ENCODE assay signal across 14 cellular contexts in genomic region chr21:44521301-44521927, GRCh38. TPM values are rescaled to one million over a fixed set of nuclear protein-coding genes. Genes with fewer than 3 reads are reported as not detected.
"Had no signal": no experiment of that assay in that cellular context is flagged by ENCODE, and none has a peak within 500 bp of the region (broad histone marks: within the 10 kb centered on the region; RNA-seq: fewer than 3 reads in every experiment).

No MANE protein-coding gene starts in this region.

- DNase-seq: activated CD4-positive, alpha-beta T cell treated with anti-CD3 and anti-CD28 coated beads, Interleukin-2, amount 10 ng/mL, durations not matched to agents 7 days and 5 days; activated CD8-positive, alpha-beta memory T cell treated with anti-CD3 and anti-CD28 coated beads for 24 hours; brain microvascular endothelial cell; cerebellar nuclear complex; dermis blood vessel endothelial cell; erythroblast; immature natural killer cell; SW 1271 had no signal

- H3K9me3 ChIP-seq: ovary, tibial nerve had no signal

- H3K36me3 Mint-ChIP-seq: activated naive CD8-positive, alpha-beta T cell; immature natural killer cell had no signal

- H3K27ac Mint-ChIP-seq: activated CD4-positive, alpha-beta T cell treated with anti-CD3 and anti-CD28 coated beads, Interleukin-2, amount 10 ng/mL, durations not matched to agents 7 days and 5 days; activated naive CD8-positive, alpha-beta T cell; immature natural killer cell; T-helper 2 cell treated with Interferon-gamma antibody and Interleukin-4, amounts not matched to agents 5 μg/mL and 100 μg/mL, for 36 hours had no signal

- H3K4me3 Mint-ChIP-seq: activated CD4-positive, alpha-beta T cell treated with anti-CD3 and anti-CD28 coated beads, Interleukin-2, amount 10 ng/mL, durations not matched to agents 7 days and 5 days; activated naive CD8-positive, alpha-beta T cell; immature natural killer cell; neural crest cell; T-helper 2 cell treated with Interferon-gamma antibody and Interleukin-4, amounts not matched to agents 5 μg/mL and 100 μg/mL, for 36 hours had no signal

- H3K36me3 ChIP-seq: brain microvascular endothelial cell, ovary, tibial nerve had no signal

- H3K27me3 Mint-ChIP-seq: activated CD4-positive, alpha-beta T cell treated with anti-CD3 and anti-CD28 coated beads, Interleukin-2, amount 10 ng/mL, durations not matched to agents 7 days and 5 days; activated naive CD8-positive, alpha-beta T cell had no signal

- H3K4me3 ChIP-seq: ovary, tibial nerve had no signal

- H3K4me1 ChIP-seq: tibial nerve had no signal

- H3K4me1 Mint-ChIP-seq: activated CD4-positive, alpha-beta T cell treated with anti-CD3 and anti-CD28 coated beads, Interleukin-2, amount 10 ng/mL, durations not matched to agents 7 days and 5 days; immature natural killer cell; neural crest cell had no signal

- H3K9me3 Mint-ChIP-seq: immature natural killer cell; neural crest cell; T-helper 2 cell treated with Interferon-gamma antibody and Interleukin-4, amounts not matched to agents 5 μg/mL and 100 μg/mL, for 36 hours had no signal

- H3K27me3 ChIP-seq: brain microvascular endothelial cell, ovary, tibial nerve had no signal

RNA-seq across cellular contexts. Expression of gene KRTAP10-1, which starts 18.6 kb away (rescaled TPM):
- total RNA-seq: activated CD4-positive, alpha-beta T cell treated with anti-CD3 and anti-CD28 coated beads, Interleukin-2, amount 10 ng/mL, durations not matched to agents 7 days and 5 days; dermis blood vessel endothelial cell; neural crest cell; ovary; skeletal muscle tissue; tibial nerve had no signal
- polyA plus RNA-seq: immature natural killer cell, ovary had no signal

RNA-seq across cellular contexts. Expression of gene KRTAP10-2, which starts 29.9 kb away (rescaled TPM):
- total RNA-seq: activated CD4-positive, alpha-beta T cell treated with anti-CD3 and anti-CD28 coated beads, Interleukin-2, amount 10 ng/mL, durations not matched to agents 7 days and 5 days; dermis blood vessel endothelial cell; neural crest cell; ovary; skeletal muscle tissue; tibial nerve had no signal
- polyA plus RNA-seq: immature natural killer cell, ovary had no signal

RNA-seq across cellular contexts. Expression of gene KRTAP10-3, which starts 37.2 kb away (rescaled TPM):
- total RNA-seq: activated CD4-positive, alpha-beta T cell treated with anti-CD3 and anti-CD28 coated beads, Interleukin-2, amount 10 ng/mL, durations not matched to agents 7 days and 5 days; dermis blood vessel endothelial cell; neural crest cell; ovary; skeletal muscle tissue; tibial nerve had no signal
- polyA plus RNA-seq: immature natural killer cell, ovary had no signal

RNA-seq across cellular contexts. Expression of gene KRTAP10-4, which starts 52.1 kb away (rescaled TPM):
- total RNA-seq: activated CD4-positive, alpha-beta T cell treated with anti-CD3 and anti-CD28 coated beads, Interleukin-2, amount 10 ng/mL, durations not matched to agents 7 days and 5 days; dermis blood vessel endothelial cell; neural crest cell; ovary; skeletal muscle tissue; tibial nerve had no signal
- polyA plus RNA-seq: immature natural killer cell, ovary had no signal

RNA-seq across cellular contexts. Expression of gene KRTAP10-5, which starts 59.0 kb away (rescaled TPM):
- total RNA-seq: activated CD4-positive, alpha-beta T cell treated with anti-CD3 and anti-CD28 coated beads, Interleukin-2, amount 10 ng/mL, durations not matched to agents 7 days and 5 days; dermis blood vessel endothelial cell; neural crest cell; ovary; skeletal muscle tissue; tibial nerve had no signal
- polyA plus RNA-seq: immature natural killer cell, ovary had no signal
